Comparison of ENCODE assay signal across 9 cellular contexts in the genomic region with DNA sequence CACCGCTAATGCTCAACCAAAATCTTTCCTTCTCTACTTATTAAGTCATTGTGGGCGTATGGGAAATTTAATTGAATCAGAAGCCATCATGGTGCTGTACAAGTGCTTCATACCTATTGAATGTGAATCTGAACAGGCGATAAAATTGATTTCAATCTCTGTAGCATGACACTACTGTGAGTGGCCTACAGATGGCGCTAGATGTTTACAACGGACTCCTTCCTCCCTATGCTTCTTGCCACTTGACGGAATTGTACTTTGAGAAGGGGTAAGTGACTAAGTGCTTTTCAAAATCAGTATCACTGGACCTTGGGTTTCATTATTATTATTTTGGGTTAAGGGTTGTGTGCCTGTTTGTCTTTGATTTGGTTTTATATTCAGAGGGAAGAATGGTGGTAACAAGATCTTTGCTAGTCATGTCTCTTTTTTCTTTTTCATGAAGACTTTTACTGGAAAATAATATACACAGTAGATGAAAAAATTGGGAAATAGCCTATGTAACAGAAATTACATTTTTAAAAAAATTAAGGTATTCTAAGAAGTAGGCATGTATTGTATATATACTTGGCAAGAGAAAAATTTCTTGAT. TPM values are rescaled to one million over a fixed set of nuclear protein-coding genes. Genes with fewer than 3 reads are reported as not detected.
DNase-seq lines count a peak whose midpoint lies in the region; ATAC-seq, FAIRE-seq and TF ChIP-seq lines count a peak whose summit lies in the region.
"Had no signal": no experiment of that assay in that cellular context is flagged by ENCODE, and none has a peak within 500 bp of the region (broad histone marks: within the 10 kb centered on the region; RNA-seq: fewer than 3 reads in every experiment).

No MANE protein-coding gene starts in this region.

- in situ Hi-C loops in HepG2 (cut with HindIII; ENCODE audit: extremely low pct_ligation_motif_present, low pct_unique_long_range_greater_than_20kb) = loop anchor here (5.0 kb wide), 1 partner anchor 45 kb away; no protein-coding TSS in a partner anchor

- DNase-seq in NK-92 treated with Interleukin-12 subunit alpha and Interleukin-12 subunit beta, amount 100 ng/mL, for 24 hours (lab: John Stamatoyannopoulos, UW) = peak; percentile 11
- DNase-seq in NK-92 (lab: John Stamatoyannopoulos, UW; ENCODE audit: unreplicated experiment) = no peak
- peak; percentile 35 to 74 for DNase-seq in NCI-H446 (lab: John Stamatoyannopoulos, UW)
- peak; percentile 61 for DNase-seq in activated CD4-positive, CD25-positive, alpha-beta regulatory T cell treated with anti-CD3 and anti-CD28 coated beads, Interleukin-2, amount 50 U/mL, for 72 hours
- peak; percentile 23 for DNase-seq in cerebellum (ENCODE audit: low spot score)
- DNase-seq in HepG2 (ENCODE audit: low spot score) = peak; percentile 53
- peak; percentile 14 for DNase-seq in stimulated activated CD8-positive, alpha-beta memory T cell treated with anti-CD3 and anti-CD28 coated beads, Interleukin-12 subunit alpha, Interleukin-12 subunit beta, amount 100 ng/mL, for 24 hours (ENCODE audit: extremely low read depth)

- H3K79me2 ChIP-seq in HepG2 (ENCODE audit: insufficient read depth, low read length) = no peaks in the 10 kb centered on the region

- no peak for TF ChIP-seq EP300 in HepG2 (IDR thresholded peaks at IDR 0.05; ENCODE audit: low read depth in 2 of 2, low read length in 2 of 2)
- no peak for TF ChIP-seq EP300 in HepG2 (CRISPR knock-in tag; IDR thresholded peaks at IDR 0.05; ENCODE audit: borderline replicate concordance)

- intact Hi-C loops in HepG2 (cut with micrococcal nuclease; ENCODE audit: unreplicated experiment) = loop anchor here (1.0 kb wide), 1 partner anchor 47 kb away; no protein-coding TSS in a partner anchor

- H3K9me3 ChIP-seq in HepG2 (ENCODE audit: low read length) = no peaks in the 10 kb centered on the region
- H3K9me3 ChIP-seq: BLaER1 treated with 17β-estradiol and CSF1 and Interleukin-3, amounts not matched to agents 10 nM and 100 nM had no signal

- no peak overlapping the region for H3K4me2 ChIP-seq in HepG2 (ENCODE audit: low read depth, low read length)
- H3K4me2 ChIP-seq: BLaER1 treated with 17β-estradiol and CSF1 and Interleukin-3, amounts not matched to agents 10 nM and 100 nM had no signal

- no peaks in the 10 kb centered on the region for H3K4me1 ChIP-seq in HepG2 (ENCODE audit: insufficient read depth, low read length)
- H3K4me1 ChIP-seq: BLaER1 treated with 17β-estradiol and CSF1 and Interleukin-3, amounts not matched to agents 10 nM and 100 nM had no signal

- H3K9ac ChIP-seq in HepG2 (ENCODE audit: insufficient read depth, low read depth, low read length) = no peak overlapping the region
- H3K9ac ChIP-seq: BLaER1 treated with 17β-estradiol and CSF1 and Interleukin-3, amounts not matched to agents 10 nM and 100 nM had no signal

- peak; percentile 64 for TF ChIP-seq RAD21 in HepG2 (CRISPR knock-in tag; IDR thresholded peaks at IDR 0.05)

- 4% methylated on average over 6 of the region's 6 CpGs for WGBS in HepG2 (ENCODE audit: low lambda C conversion rate)

- H3K27ac ChIP-seq in HepG2 (ENCODE audit: extremely low read length, insufficient read depth, low read length) = no peak overlapping the region
- H3K27ac ChIP-seq: BLaER1 treated with 17β-estradiol and CSF1 and Interleukin-3, amounts not matched to agents 10 nM and 100 nM had no signal

- TF ChIP-seq CTCF in HepG2 (CRISPR knock-in tag; IDR thresholded peaks at IDR 0.05) = peak; percentile 81

- peaks cover 0 to 3% of the 10 kb centered on the region in 2 experiments; a peak in 1 of 5 replicates for H3K27me3 ChIP-seq in HepG2 (ENCODE audit: control insufficient read depth in 1 of 2, insufficient read depth in 2 of 2, low read length in 2 of 2)
- H3K27me3 ChIP-seq: BLaER1 treated with 17β-estradiol and CSF1 and Interleukin-3, amounts not matched to agents 10 nM and 100 nM had no signal

- H4K20me1 ChIP-seq in HepG2 (ENCODE audit: insufficient read depth, low read length) = no peaks in the 10 kb centered on the region

- ATAC-seq in HG03175 (IDR thresholded peaks at IDR 0.05; ENCODE audit: unreplicated experiment) (peak; percentile 87), HepG2 (peak; percentile 63; the same call in 2 of the 3 replicates)

- POLR2A ChIA-PET in HepG2 (lab: Yijun Ruan, JAX) = no interaction called here

- no peak overlapping the region for H2AFZ ChIP-seq in HepG2 (ENCODE audit: low read length)

- H3K36me3 ChIP-seq in HepG2 (replicated peaks in 1 of 2; ENCODE audit: control insufficient read depth in 1 of 2, insufficient read depth in 2 of 2, low read length in 2 of 2) = no peaks in the 10 kb centered on the region

- no peak for TF ChIP-seq POLR2A in HepG2 (IDR thresholded peaks at IDR 0.05; ENCODE audit: insufficient read depth in 1 of 2, low read depth in 2 of 2, low read length in 2 of 2)

- CTCF ChIA-PET in HepG2 (lab: Yijun Ruan, JAX; ENCODE audit: low intra/inter-chr PET ratio, low total read pairs) = interaction anchor here (1.3 to 4.6 kb wide), 2 partner anchors 46 to 48 kb away, joined by 4 to 69 read pairs; no protein-coding TSS in a partner anchor

- no peak overlapping the region for H3K4me3 ChIP-seq in HepG2 (replicated peaks in 1 of 3; ENCODE audit: insufficient read depth in 1 of 3, low read depth in 2 of 3, low read length in 3 of 3)
- H3K4me3 ChIP-seq: BLaER1 treated with 17β-estradiol and CSF1 and Interleukin-3, amounts not matched to agents 10 nM and 100 nM had no signal

- FAIRE-seq in HepG2 (lab: Jason Lieb, UNC) = peak; percentile 67

- no TSS peak for BruUV-seq in HepG2 (replicated peaks; lab: Mats Ljungman, UMichigan)

TF ChIP-seq in HepG2, 621 proteins besides CTCF, POLR2A, EP300 and RAD21 (continues in another document):
- no peak for TF ChIP-seq ZNF747 (CRISPR knock-in tag; IDR thresholded peaks at IDR 0.05; ENCODE audit: borderline replicate concordance)

RNA-seq across cellular contexts. Expression of a gene that starts 35.4 kb away (rescaled TPM):
- total RNA-seq in cerebellum (0.91 TPM), HepG2 (2016; rRNA removed; fragmentation: Illumina TruSeq; extraction: Trizol) (not detected in 2 replicates)
- not detected in 2 replicates for total RNA-seq in HepG2 (2016; cell fraction: cytosol; rRNA removed; fragmentation: Illumina TruSeq; extraction: Trizol; ENCODE audit: low read depth)
- not detected in 2 replicates for total RNA-seq in HepG2 (2016; cell fraction: insoluble cytoplasmic fraction; rRNA removed; fragmentation: Illumina TruSeq; extraction: Trizol)
- not detected in 2 replicates for total RNA-seq in HepG2 (2016; cell fraction: membrane; rRNA removed; fragmentation: Illumina TruSeq; extraction: Trizol)
- not detected in 2 replicates for total RNA-seq in HepG2 (2016; cell fraction: nucleus; rRNA removed; fragmentation: Illumina TruSeq; extraction: Trizol)
- polyA plus RNA-seq in HepG2 (2011; rRNA removed) = not detected in 2 replicates
- polyA plus RNA-seq in HepG2 (2011; cell fraction: cytosol; rRNA removed) = not detected in 2 replicates
- not detected in 2 replicates for polyA plus RNA-seq in HepG2 (2011; cell fraction: nucleus; rRNA removed)
- not detected in 2 replicates for polyA plus RNA-seq in HepG2 (2012)
- not detected in 2 replicates for polyA plus RNA-seq in HepG2 (2016; cell fraction: cytosol; fragmentation: Illumina TruSeq; extraction: Trizol; ENCODE audit: low read depth)
- not detected in 2 replicates for polyA plus RNA-seq in HepG2 (2016; cell fraction: insoluble cytoplasmic fraction; fragmentation: Illumina TruSeq; extraction: Trizol; ENCODE audit: low read depth)
- polyA plus RNA-seq in HepG2 (2016; cell fraction: membrane; fragmentation: Illumina TruSeq; extraction: Trizol; ENCODE audit: low read depth) = not detected in 2 replicates
- not detected in 2 replicates for polyA plus RNA-seq in HepG2 (2016; cell fraction: nucleus; fragmentation: Illumina TruSeq; extraction: Trizol; ENCODE audit: insufficient read depth, low read depth)
- polyA minus RNA-seq in HepG2 (2011; rRNA and poly(A)+ RNA removed; ENCODE audit: low replicate concordance) = 9.4 TPM in 1 of 2 replicates, not detected in the other
- not detected in 2 replicates for polyA minus RNA-seq in HepG2 (2011; cell fraction: cytosol; rRNA and poly(A)+ RNA removed)
- polyA minus RNA-seq in HepG2 (2011; cell fraction: nucleus; rRNA and poly(A)+ RNA removed) = not detected in 2 replicates
